In the genomic region with DNA sequence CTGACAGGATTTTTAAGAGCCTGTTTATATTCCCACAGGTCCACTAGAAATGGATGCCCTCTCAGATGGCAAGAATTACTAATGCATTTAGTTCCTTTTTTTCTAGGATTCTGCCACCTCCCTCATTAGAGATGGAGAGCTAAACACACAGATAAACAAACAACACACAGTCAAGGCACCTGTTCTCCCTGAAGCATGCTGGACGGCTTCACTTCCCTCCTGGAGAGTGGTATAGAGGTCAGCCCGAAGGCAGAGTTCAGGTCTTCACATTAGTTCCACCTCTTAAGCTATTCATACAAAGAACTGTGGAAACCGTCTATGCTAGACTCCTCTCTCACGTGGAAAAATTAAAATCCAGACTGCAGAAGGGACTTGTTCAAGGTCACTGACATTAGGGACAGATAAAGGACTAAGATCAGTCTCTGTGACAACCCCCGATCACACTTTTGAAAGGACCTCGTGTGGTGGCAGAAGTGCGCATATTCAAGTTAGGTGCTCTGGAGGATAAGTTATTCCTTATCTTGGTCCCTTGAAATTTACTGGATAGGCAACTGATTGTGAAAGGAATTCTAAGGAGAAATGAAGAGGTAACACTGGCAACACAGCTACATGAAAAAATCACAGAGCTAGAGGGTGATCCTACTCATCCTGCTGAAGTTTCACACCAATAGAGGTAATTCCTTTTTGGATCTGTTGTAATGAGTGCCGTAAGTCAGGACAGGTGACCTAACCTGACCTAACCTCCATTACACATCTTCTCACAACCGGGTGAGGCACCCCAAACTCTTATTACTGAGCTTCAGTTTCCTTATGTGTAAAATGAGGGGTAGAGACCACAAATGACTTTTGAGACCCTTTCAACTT, we compare ENCODE assay signal across 1 cellular context.
TF ChIP-seq lines count a peak whose summit lies in the region.

No MANE protein-coding gene starts in this region.

TF ChIP-seq in GM12878, 131 proteins besides CTCF, POLR2A, EP300 and RAD21 (continued from another document):
- TF ChIP-seq, protein P1, sequence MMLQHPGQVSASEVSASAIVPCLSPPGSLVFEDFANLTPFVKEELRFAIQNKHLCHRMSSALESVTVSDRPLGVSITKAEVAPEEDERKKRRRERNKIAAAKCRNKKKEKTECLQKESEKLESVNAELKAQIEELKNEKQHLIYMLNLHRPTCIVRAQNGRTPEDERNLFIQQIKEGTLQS (IDR thresholded peaks at IDR 0.05; ENCODE audit: borderline replicate concordance, extremely low read depth, low read depth, low read length) = no peak
- TF ChIP-seq, protein P2, sequence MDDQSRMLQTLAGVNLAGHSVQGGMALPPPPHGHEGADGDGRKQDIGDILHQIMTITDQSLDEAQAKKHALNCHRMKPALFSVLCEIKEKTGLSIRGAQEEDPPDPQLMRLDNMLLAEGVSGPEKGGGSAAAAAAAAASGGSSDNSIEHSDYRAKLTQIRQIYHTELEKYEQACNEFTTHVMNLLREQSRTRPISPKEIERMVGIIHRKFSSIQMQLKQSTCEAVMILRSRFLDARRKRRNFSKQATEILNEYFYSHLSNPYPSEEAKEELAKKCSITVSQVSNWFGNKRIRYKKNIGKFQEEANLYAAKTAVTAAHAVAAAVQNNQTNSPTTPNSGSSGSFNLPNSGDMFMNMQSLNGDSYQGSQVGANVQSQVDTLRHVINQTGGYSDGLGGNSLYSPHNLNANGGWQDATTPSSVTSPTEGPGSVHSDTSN (IDR thresholded peaks at IDR 0.05; ENCODE audit: insufficient replicate concordance, low read depth, low read length) = no peak
- TF ChIP-seq DPF2 (IDR thresholded peaks at IDR 0.05) (peak; percentile 48; the same call in 1 of the 2 replicates), E4F1 (IDR thresholded peaks at IDR 0.05; ENCODE audit: borderline replicate concordance, partially characterized antibody) (peak; percentile 86), CHD2 (IDR thresholded peaks at IDR 0.05; ENCODE audit: borderline replicate concordance, low read depth, low read length) (no peak), FOXM1 (IDR thresholded peaks at IDR 0.05; ENCODE audit: low read depth, low read length) (no peak), MEF2A (IDR thresholded peaks at IDR 0.05; ENCODE audit: insufficient read depth, low read depth, low read length) (no peak), RB1 (IDR thresholded peaks at IDR 0.05; ENCODE audit: borderline replicate concordance) (no peak), SMARCA5 (IDR thresholded peaks at IDR 0.05) (peak; percentile 26; the same call in 1 of the 2 replicates), ATF7 (IDR thresholded peaks at IDR 0.05; ENCODE audit: low read depth) (no peak), PML (IDR thresholded peaks at IDR 0.05; ENCODE audit: low read length) (no peak), RAD51 (IDR thresholded peaks at IDR 0.05) (peak; percentile 21; the same call in 1 of the 2 replicates), E2F4 (IDR thresholded peaks at IDR 0.05; ENCODE audit: low read depth, low read length) (no peak), NR2F1 (conservative IDR thresholded peaks at IDR 0.05) (peak; percentile 93), TBL1XR1 (IDR thresholded peaks at IDR 0.05; ENCODE audit: low read depth, low read length) (no peak), CBFB (IDR thresholded peaks at IDR 0.05; ENCODE audit: low read depth) (peak; percentile 76; the same call in 1 of the 2 replicates), ZZZ3 (IDR thresholded peaks at IDR 0.05; ENCODE audit: control insufficient read depth, insufficient read length, low read depth) (no peak), BACH1 (IDR thresholded peaks at IDR 0.05; ENCODE audit: borderline replicate concordance) (no peak), MYC (IDR thresholded peaks at IDR 0.05; ENCODE audit: insufficient read depth, insufficient read length, insufficient replicate concordance, low read length, severe bottlenecking) (no peak), YY1 (IDR thresholded peaks at IDR 0.05; ENCODE audit: low read depth, low read length) (peak; percentile 33; the same call in 1 of the 2 replicates), NR2C1 (IDR thresholded peaks at IDR 0.05) (peak; percentile 39; the same call in 1 of the 2 replicates), SPI1 (IDR thresholded peaks at IDR 0.05; ENCODE audit: borderline replicate concordance, insufficient read depth, low read depth, low read length) (peak; percentile 59; the same call in 1 of the 2 replicates), KAT2A (conservative IDR thresholded peaks at IDR 0.05; ENCODE audit: control insufficient read depth, low read depth, low read length) (no peak), NRF1 (conservative IDR thresholded peaks at IDR 0.05; ENCODE audit: low read depth, low read length) (no peak)
- TF ChIP-seq, protein P3, sequence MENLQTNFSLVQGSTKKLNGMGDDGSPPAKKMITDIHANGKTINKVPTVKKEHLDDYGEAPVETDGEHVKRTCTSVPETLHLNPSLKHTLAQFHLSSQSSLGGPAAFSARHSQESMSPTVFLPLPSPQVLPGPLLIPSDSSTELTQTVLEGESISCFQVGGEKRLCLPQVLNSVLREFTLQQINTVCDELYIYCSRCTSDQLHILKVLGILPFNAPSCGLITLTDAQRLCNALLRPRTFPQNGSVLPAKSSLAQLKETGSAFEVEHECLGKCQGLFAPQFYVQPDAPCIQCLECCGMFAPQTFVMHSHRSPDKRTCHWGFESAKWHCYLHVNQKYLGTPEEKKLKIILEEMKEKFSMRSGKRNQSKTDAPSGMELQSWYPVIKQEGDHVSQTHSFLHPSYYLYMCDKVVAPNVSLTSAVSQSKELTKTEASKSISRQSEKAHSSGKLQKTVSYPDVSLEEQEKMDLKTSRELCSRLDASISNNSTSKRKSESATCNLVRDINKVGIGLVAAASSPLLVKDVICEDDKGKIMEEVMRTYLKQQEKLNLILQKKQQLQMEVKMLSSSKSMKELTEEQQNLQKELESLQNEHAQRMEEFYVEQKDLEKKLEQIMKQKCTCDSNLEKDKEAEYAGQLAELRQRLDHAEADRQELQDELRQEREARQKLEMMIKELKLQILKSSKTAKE (IDR thresholded peaks at IDR 0.05; ENCODE audit: low read depth, poor library complexity, severe bottlenecking) = no peak
- TF ChIP-seq, protein P4, sequence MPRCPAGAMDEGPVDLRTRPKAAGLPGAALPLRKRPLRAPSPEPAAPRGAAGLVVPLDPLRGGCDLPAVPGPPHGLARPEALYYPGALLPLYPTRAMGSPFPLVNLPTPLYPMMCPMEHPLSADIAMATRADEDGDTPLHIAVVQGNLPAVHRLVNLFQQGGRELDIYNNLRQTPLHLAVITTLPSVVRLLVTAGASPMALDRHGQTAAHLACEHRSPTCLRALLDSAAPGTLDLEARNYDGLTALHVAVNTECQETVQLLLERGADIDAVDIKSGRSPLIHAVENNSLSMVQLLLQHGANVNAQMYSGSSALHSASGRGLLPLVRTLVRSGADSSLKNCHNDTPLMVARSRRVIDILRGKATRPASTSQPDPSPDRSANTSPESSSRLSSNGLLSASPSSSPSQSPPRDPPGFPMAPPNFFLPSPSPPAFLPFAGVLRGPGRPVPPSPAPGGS (IDR thresholded peaks at IDR 0.05; ENCODE audit: borderline replicate concordance, insufficient read depth, low read depth, low read length, poor library complexity, severe bottlenecking) = no peak
- TF ChIP-seq, protein P5, sequence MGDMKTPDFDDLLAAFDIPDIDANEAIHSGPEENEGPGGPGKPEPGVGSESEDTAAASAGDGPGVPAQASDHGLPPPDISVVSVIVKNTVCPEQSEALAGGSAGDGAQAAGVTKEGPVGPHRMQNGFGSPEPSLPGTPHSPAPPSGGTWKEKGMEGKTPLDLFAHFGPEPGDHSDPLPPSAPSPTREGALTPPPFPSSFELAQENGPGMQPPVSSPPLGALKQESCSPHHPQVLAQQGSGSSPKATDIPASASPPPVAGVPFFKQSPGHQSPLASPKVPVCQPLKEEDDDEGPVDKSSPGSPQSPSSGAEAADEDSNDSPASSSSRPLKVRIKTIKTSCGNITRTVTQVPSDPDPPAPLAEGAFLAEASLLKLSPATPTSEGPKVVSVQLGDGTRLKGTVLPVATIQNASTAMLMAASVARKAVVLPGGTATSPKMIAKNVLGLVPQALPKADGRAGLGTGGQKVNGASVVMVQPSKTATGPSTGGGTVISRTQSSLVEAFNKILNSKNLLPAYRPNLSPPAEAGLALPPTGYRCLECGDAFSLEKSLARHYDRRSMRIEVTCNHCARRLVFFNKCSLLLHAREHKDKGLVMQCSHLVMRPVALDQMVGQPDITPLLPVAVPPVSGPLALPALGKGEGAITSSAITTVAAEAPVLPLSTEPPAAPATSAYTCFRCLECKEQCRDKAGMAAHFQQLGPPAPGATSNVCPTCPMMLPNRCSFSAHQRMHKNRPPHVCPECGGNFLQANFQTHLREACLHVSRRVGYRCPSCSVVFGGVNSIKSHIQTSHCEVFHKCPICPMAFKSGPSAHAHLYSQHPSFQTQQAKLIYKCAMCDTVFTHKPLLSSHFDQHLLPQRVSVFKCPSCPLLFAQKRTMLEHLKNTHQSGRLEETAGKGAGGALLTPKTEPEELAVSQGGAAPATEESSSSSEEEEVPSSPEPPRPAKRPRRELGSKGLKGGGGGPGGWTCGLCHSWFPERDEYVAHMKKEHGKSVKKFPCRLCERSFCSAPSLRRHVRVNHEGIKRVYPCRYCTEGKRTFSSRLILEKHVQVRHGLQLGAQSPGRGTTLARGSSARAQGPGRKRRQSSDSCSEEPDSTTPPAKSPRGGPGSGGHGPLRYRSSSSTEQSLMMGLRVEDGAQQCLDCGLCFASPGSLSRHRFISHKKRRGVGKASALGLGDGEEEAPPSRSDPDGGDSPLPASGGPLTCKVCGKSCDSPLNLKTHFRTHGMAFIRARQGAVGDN (IDR thresholded peaks at IDR 0.05) = no peak
